Comparison of ENCODE assay signal across 8 cellular contexts in genomic region chr2:61853086-61853847, GRCh38. TPM values are rescaled to one million over a fixed set of nuclear protein-coding genes. Genes with fewer than 3 reads are reported as not detected.
DNase-seq lines count a peak whose midpoint lies in the region; ATAC-seq and TF ChIP-seq lines count a peak whose summit lies in the region.

No MANE protein-coding gene starts in this region.

- H3K4me1 ChIP-seq in Loucy (ENCODE audit: insufficient read depth, low read length, poor library complexity, severe bottlenecking) (peaks cover 16% of the 10 kb centered on the region), foreskin keratinocyte (no peaks in the 10 kb centered on the region), neuronal stem cell (ENCODE audit: control insufficient read depth in 2 of 2, insufficient read depth in 1 of 2, low read depth in 1 of 2, low read length in 2 of 2) (peaks cover 2% of the 10 kb centered on the region in 2 donors)

- H2BK15ac ChIP-seq in neuronal stem cell (ENCODE audit: low read length), result no peak overlapping the region

- no peaks in the 10 kb centered on the region for H3K9me2 ChIP-seq in Loucy (replicated peaks; ENCODE audit: low read depth, low read length)

- H3K14ac ChIP-seq in neuronal stem cell (ENCODE audit: low read length), result no peak overlapping the region

- H3F3A ChIP-seq in Loucy (ENCODE audit: low read depth), result peaks cover 1% of the 10 kb centered on the region

- peak overlapping the region; percentile 98 for H3K18ac ChIP-seq in neuronal stem cell (ENCODE audit: low read length)

- no peak overlapping the region for H2BK12ac ChIP-seq in neuronal stem cell (ENCODE audit: low read length)

- no peaks in the 10 kb centered on the region for H3K79me1 ChIP-seq in neuronal stem cell (ENCODE audit: low read depth, low read length)

- no CpG with 5 or more reads among the region's 26 CpGs for WGBS in neuronal stem cell (ENCODE audit: extremely low coverage in 2 of 2, insufficient read length in 2 of 2, insufficient replicate concordance in 1 of 2), 2 donors

- H3K4me2 ChIP-seq in Loucy (ENCODE audit: low read depth, low read length, poor library complexity, severe bottlenecking) (peak overlapping the region; percentile 86), neuronal stem cell (ENCODE audit: insufficient read depth, low read length, poor library complexity, severe bottlenecking) (peak overlapping the region; percentile 97)

- no peak overlapping the region for H4K8ac ChIP-seq in neuronal stem cell (ENCODE audit: low read depth, low read length)

- no peak overlapping the region for H2AK5ac ChIP-seq in neuronal stem cell (ENCODE audit: low read depth, low read length)

- peak overlapping the region; percentile 77 for H3K9ac ChIP-seq in Loucy (ENCODE audit: low read depth, low read length, poor library complexity, severe bottlenecking)
- peak overlapping the region; percentile 95 for H3K9ac ChIP-seq in neuronal stem cell (ENCODE audit: low read depth, low read length, poor library complexity)

- TF ChIP-seq CTCF in HFF-Myc (IDR thresholded peaks at IDR 0.05; ENCODE audit: low read depth, low read length, missing control alignments) (no peak), Loucy (conservative IDR thresholded peaks at IDR 0.05; ENCODE audit: low read length) (no peak), WI38 (IDR thresholded peaks at IDR 0.05; ENCODE audit: low read depth, low read length) (no peak), foreskin keratinocyte (conservative IDR thresholded peaks at IDR 0.05) (no peak)

- H3K9me3 ChIP-seq in Loucy (ENCODE audit: insufficient read depth, low read depth, low read length), result no peaks in the 10 kb centered on the region
- H3K9me3 ChIP-seq in neuronal stem cell (replicated peaks in 1 of 2; ENCODE audit: control insufficient read depth in 2 of 2, insufficient read depth in 1 of 2, low read depth in 1 of 2, low read length in 2 of 2), result no peaks in the 10 kb centered on the region

- no peak overlapping the region for H2BK120ac ChIP-seq in neuronal stem cell (ENCODE audit: low read depth, low read length)

- no peak overlapping the region for H3K27ac ChIP-seq in foreskin keratinocyte
- peak overlapping the region; percentile 85 for H3K27ac ChIP-seq in neuronal stem cell (replicated peaks; ENCODE audit: low read length)

- peak overlapping the region; percentile 56 for H2BK5ac ChIP-seq in neuronal stem cell (ENCODE audit: low read length)

- peak; percentile 65 for ATAC-seq in foreskin keratinocyte

- in situ Hi-C loops in ACHN (cut with HindIII; ENCODE audit: low pct_ligation_motif_present, low pct_unique_long_range_greater_than_20kb, low sequenced_read_pairs), result no loop called here

- H3K36me3 ChIP-seq in Loucy (ENCODE audit: insufficient read depth, low read length) (no peaks in the 10 kb centered on the region), neuronal stem cell (replicated peaks in 1 of 2; ENCODE audit: control insufficient read depth in 2 of 2, insufficient read depth in 2 of 2, low read length in 2 of 2) (peaks cover 0 to 3% of the 10 kb centered on the region in 2 donors)

- H4K20me1 ChIP-seq in Loucy (ENCODE audit: insufficient read depth, low read length, poor library complexity, severe bottlenecking), result no peaks in the 10 kb centered on the region

- DNase-seq in ACHN (peak; percentile 80), HFF-Myc (ENCODE audit: extremely low read depth, low read depth) (no peak), foreskin keratinocyte (peak; percentile 16 to 40), neuronal stem cell (ENCODE audit: low spot score) (peak; percentile 2), DMS114 treated with DMSO at 0.1 percent for 48 hours (lab: John Stamatoyannopoulos, UW; ENCODE audit: unreplicated experiment) (no peak)

- H3K4me3 ChIP-seq in GM08714 (ENCODE audit: low read length) (peak overlapping the region; percentile 90), HFF-Myc (replicated peaks; ENCODE audit: low read depth, low read length) (peak overlapping the region; percentile 60), Loucy (ENCODE audit: low read length, poor library complexity, severe bottlenecking) (peak overlapping the region; percentile 89), WI38 (ENCODE audit: low read depth, low read length) (peak overlapping the region; percentile 83), neuronal stem cell (ENCODE audit: low read length in 2 of 2) (peak overlapping the region; percentile 61 to 82)

- no peaks in the 10 kb centered on the region for H3K27me3 ChIP-seq in Loucy (ENCODE audit: insufficient read depth, low read length, poor library complexity, severe bottlenecking)
- H3K27me3 ChIP-seq in foreskin keratinocyte, result no peaks in the 10 kb centered on the region
- H3K27me3 ChIP-seq in neuronal stem cell (ENCODE audit: control insufficient read depth in 3 of 3, insufficient read depth in 3 of 3, low read depth in 1 of 3, low read length in 3 of 3), result no peaks in the 10 kb centered on the region

- H2AFZ ChIP-seq in Loucy (ENCODE audit: low read length) (peak overlapping the region; percentile 99), neuronal stem cell (ENCODE audit: low read length) (peak overlapping the region; percentile 97)

- H3K79me2 ChIP-seq in Loucy (ENCODE audit: insufficient read depth, low read length), result no peaks in the 10 kb centered on the region

- H3K4ac ChIP-seq in neuronal stem cell (ENCODE audit: low read length), result no peak overlapping the region

- H3K23ac ChIP-seq in neuronal stem cell (ENCODE audit: low read depth, low read length, poor library complexity), result no peak overlapping the region

- no peak overlapping the region for H4K91ac ChIP-seq in neuronal stem cell (ENCODE audit: low read depth, low read length, poor library complexity)

RNA-seq across cellular contexts. Expression of gene FAM161A, which starts 0.6 kb away (rescaled TPM):
- 3.3 and 3.8 TPM in 2 replicates for total RNA-seq in foreskin keratinocyte
- polyA plus RNA-seq in foreskin keratinocyte, result 1.2 and 1.5 TPM in 2 replicates
- polyA plus RNA-seq in neuronal stem cell (2013, experiment 1 of 2), result 13.3 TPM
- polyA plus RNA-seq in neuronal stem cell (2013, experiment 2 of 2), result 14.1 TPM

RNA-seq across cellular contexts. Expression of gene CCT4, which starts 35.2 kb away (rescaled TPM):
- total RNA-seq in foreskin keratinocyte, result 241 and 251 TPM in 2 replicates
- 190 and 210 TPM in 2 replicates for polyA plus RNA-seq in foreskin keratinocyte
- 239 TPM for polyA plus RNA-seq in neuronal stem cell (2013, experiment 1 of 2)
- polyA plus RNA-seq in neuronal stem cell (2013, experiment 2 of 2), result 240 TPM

RNA-seq across cellular contexts. Expression of gene COMMD1, which starts 52.2 kb away (rescaled TPM):
- total RNA-seq in foreskin keratinocyte, result 33.8 and 35.8 TPM in 2 replicates
- 63.9 and 68.5 TPM in 2 replicates for polyA plus RNA-seq in foreskin keratinocyte
- polyA plus RNA-seq in neuronal stem cell (2013, experiment 1 of 2), result 35.3 TPM
- polyA plus RNA-seq in neuronal stem cell (2013, experiment 2 of 2), result 36.3 TPM

Comparison
In these comparisons a context has a peak if more than half of its experiments do, and no peak if none do; other contexts are left out.
1. DNase-seq: peak in ACHN (single experiment), foreskin keratinocyte (2 of 2) and neuronal stem cell (single experiment); none in HFF-Myc (single experiment) and DMS114 treated with DMSO at 0.1 percent for 48 hours (single experiment).
2. Peak in every context shown above with its lines, with median percentiles within 50 percentile points of each other: H3K4me3 ChIP-seq.